In genomic region chr17:4409659-4410058, GRCh38 we compare ENCODE assay signal across 24 cellular contexts. TPM values are rescaled to one million over a fixed set of nuclear protein-coding genes. Genes with fewer than 3 reads are reported as not detected.
"Had no signal": no experiment of that assay in that cellular context is flagged by ENCODE, and none has a peak within 500 bp of the region (broad histone marks: within the 10 kb centered on the region; RNA-seq: fewer than 3 reads in every experiment).

No MANE protein-coding gene starts in this region.

- H3K36me3 ChIP-seq: cardiac muscle cell, sigmoid colon, stomach, vagina had no signal

- H3K27ac ChIP-seq: cardiac muscle cell, sigmoid colon, stomach, vagina had no signal

- H3K9me3 ChIP-seq: sigmoid colon, stomach, vagina had no signal

- H3K36me3 Mint-ChIP-seq: activated CD4-positive, alpha-beta memory T cell treated with anti-CD3 and anti-CD28 coated beads for 36 hours; activated CD8-positive, alpha-beta memory T cell treated with anti-CD3 and anti-CD28 coated beads, Interleukin-2, amount 10 ng/mL, durations not matched to agents 7 days and 5 days; activated naive CD8-positive, alpha-beta T cell; stimulated activated effector memory CD8-positive, alpha-beta T cell treated with anti-CD3 and anti-CD28 coated beads, Interleukin-12 subunit alpha, Interleukin-12 subunit beta, amount 100 ng/mL, for 72 hours had no signal

- H3K9me3 Mint-ChIP-seq: activated B cell treated with CpG ODN at 0.5 μM for 24 hours; activated CD4-positive, alpha-beta memory T cell treated with anti-CD3 and anti-CD28 coated beads for 36 hours; dendritic cell treated with granulocyte-macrophage colony-stimulating factor and Interleukin-4, amounts not matched to agents 40 ng/mL and 50 ng/mL, for 4 days; nephron; stimulated activated effector memory CD8-positive, alpha-beta T cell treated with anti-CD3 and anti-CD28 coated beads, Interleukin-12 subunit alpha, Interleukin-12 subunit beta, amount 100 ng/mL, for 72 hours had no signal

- H3K27me3 ChIP-seq: cardiac muscle cell, sigmoid colon, stomach, vagina had no signal

- DNase-seq: activated B cell treated with CpG ODN at 0.5 μM for 24 hours; activated CD4-positive, alpha-beta memory T cell treated with anti-CD3 and anti-CD28 coated beads for 36 hours; activated CD4-positive, alpha-beta T cell treated with anti-CD3 and anti-CD28 coated beads for 4 hours; activated CD8-positive, alpha-beta memory T cell treated with anti-CD3 and anti-CD28 coated beads, Interleukin-2, amount 10 ng/mL, durations not matched to agents 7 days and 5 days; effector CD8-positive, alpha-beta T cell; glutamatergic neuron; hypothalamus; kidney; midbrain; nucleus accumbens; sigmoid colon; stimulated activated CD4-positive, alpha-beta T cell treated with anti-CD3 and anti-CD28 coated beads, Interleukin-4, amount 100 ng/mL, for 24 hours; stomach; trophoblast cell had no signal

- H3K27me3 Mint-ChIP-seq: activated B cell treated with CpG ODN at 0.5 μM for 24 hours; activated CD4-positive, alpha-beta memory T cell treated with anti-CD3 and anti-CD28 coated beads for 36 hours; activated naive CD8-positive, alpha-beta T cell had no signal

- H3K27ac Mint-ChIP-seq: activated B cell treated with CpG ODN at 0.5 μM for 24 hours; activated CD4-positive, alpha-beta memory T cell treated with anti-CD3 and anti-CD28 coated beads for 36 hours; activated CD8-positive, alpha-beta memory T cell treated with anti-CD3 and anti-CD28 coated beads, Interleukin-2, amount 10 ng/mL, durations not matched to agents 7 days and 5 days; activated naive CD8-positive, alpha-beta T cell; dendritic cell treated with granulocyte-macrophage colony-stimulating factor and Interleukin-4, amounts not matched to agents 40 ng/mL and 50 ng/mL, for 4 days; nephron; stimulated activated effector memory CD8-positive, alpha-beta T cell treated with anti-CD3 and anti-CD28 coated beads, Interleukin-12 subunit alpha, Interleukin-12 subunit beta, amount 100 ng/mL, for 72 hours had no signal

- H3K4me3 Mint-ChIP-seq: activated B cell treated with CpG ODN at 0.5 μM for 24 hours; activated CD4-positive, alpha-beta memory T cell treated with anti-CD3 and anti-CD28 coated beads for 36 hours; activated CD8-positive, alpha-beta memory T cell treated with anti-CD3 and anti-CD28 coated beads, Interleukin-2, amount 10 ng/mL, durations not matched to agents 7 days and 5 days; activated naive CD8-positive, alpha-beta T cell; dendritic cell treated with granulocyte-macrophage colony-stimulating factor and Interleukin-4, amounts not matched to agents 40 ng/mL and 50 ng/mL, for 4 days; nephron; stimulated activated effector memory CD8-positive, alpha-beta T cell treated with anti-CD3 and anti-CD28 coated beads, Interleukin-12 subunit alpha, Interleukin-12 subunit beta, amount 100 ng/mL, for 72 hours had no signal

- H3K4me1 Mint-ChIP-seq: nephron had no signal

- FAIRE-seq: endothelial cell of umbilical vein, kidney had no signal

- ATAC-seq: activated CD8-positive, alpha-beta memory T cell treated with anti-CD3 and anti-CD28 coated beads, Interleukin-2, amount 10 ng/mL, durations not matched to agents 7 days and 5 days; left lobe of liver; stimulated activated effector memory CD8-positive, alpha-beta T cell treated with anti-CD3 and anti-CD28 coated beads, Interleukin-12 subunit alpha, Interleukin-12 subunit beta, amount 100 ng/mL, for 72 hours had no signal

- H3K4me3 ChIP-seq: cardiac muscle cell, lung, sigmoid colon, stomach, vagina had no signal

- H3K4me1 ChIP-seq: vagina had no signal

RNA-seq across cellular contexts. Expression of gene SPNS3, which starts 24.1 kb away (rescaled TPM):
- total RNA-seq: cardiac muscle cell, chondrocyte, left lobe of liver, sigmoid colon, vagina had no signal
